Comparison of ENCODE assay signal across 8 cellular contexts in genomic region chr7:101138149-101138870, GRCh38. TPM values are rescaled to one million over a fixed set of nuclear protein-coding genes. Genes with fewer than 3 reads are reported as not detected.
DNase-seq lines count a peak whose midpoint lies in the region; ATAC-seq and TF ChIP-seq lines count a peak whose summit lies in the region.

No MANE protein-coding gene starts in this region.

- no peaks in the 10 kb centered on the region for H3K9me3 ChIP-seq in Loucy (ENCODE audit: insufficient read depth, low read depth, low read length)
- no peaks in the 10 kb centered on the region for H3K9me3 ChIP-seq in hepatocyte (ENCODE audit: low read depth)
- H3K9me3 ChIP-seq in smooth muscle cell (replicated peaks; ENCODE audit: low read depth) = no peaks in the 10 kb centered on the region

- H3K36me3 ChIP-seq in Loucy (ENCODE audit: insufficient read depth, low read length) (no peaks in the 10 kb centered on the region), hepatocyte (replicated peaks; ENCODE audit: insufficient read depth, low read depth) (no peaks in the 10 kb centered on the region), smooth muscle cell (ENCODE audit: low read depth) (no peaks in the 10 kb centered on the region)

- H3K27ac ChIP-seq in hepatocyte (peak overlapping the region; percentile 80), smooth muscle cell (ENCODE audit: low read depth) (peak overlapping the region; percentile 93)

- H3K4me3 ChIP-seq in Loucy (ENCODE audit: low read length, poor library complexity, severe bottlenecking) (peak overlapping the region; percentile 74), hepatocyte (no peak overlapping the region), smooth muscle cell (no peak overlapping the region)

- peak overlapping the region; percentile 94 for H2AFZ ChIP-seq in Loucy (ENCODE audit: low read length)
- H2AFZ ChIP-seq in hepatocyte = no peak overlapping the region
- H2AFZ ChIP-seq in smooth muscle cell (ENCODE audit: low read depth) = no peak overlapping the region

- H3K4me2 ChIP-seq in Loucy (ENCODE audit: low read depth, low read length, poor library complexity, severe bottlenecking) (peak overlapping the region; percentile 66), hepatocyte (peak overlapping the region; percentile 63), smooth muscle cell (peak overlapping the region; percentile 41)

- H3K27me3 ChIP-seq in Loucy (ENCODE audit: insufficient read depth, low read length, poor library complexity, severe bottlenecking) (no peaks in the 10 kb centered on the region), hepatocyte (no peaks in the 10 kb centered on the region), smooth muscle cell (ENCODE audit: low read depth) (no peaks in the 10 kb centered on the region)

- H3F3A ChIP-seq in Loucy (ENCODE audit: low read depth) (no peaks in the 10 kb centered on the region; the same call in 1 of the 2 replicates), smooth muscle cell (ENCODE audit: low read depth) (peaks cover 37% of the 10 kb centered on the region)

- H4K20me1 ChIP-seq in Loucy (ENCODE audit: insufficient read depth, low read length, poor library complexity, severe bottlenecking) (no peaks in the 10 kb centered on the region), hepatocyte (ENCODE audit: insufficient read depth, poor library complexity, severe bottlenecking) (no peaks in the 10 kb centered on the region), smooth muscle cell (ENCODE audit: low read depth) (peaks cover 4% of the 10 kb centered on the region)

- DNase-seq in COLO668 (lab: John Stamatoyannopoulos, UW; ENCODE audit: unreplicated experiment) (peak; percentile 74), T-helper 1 cell (peak; percentile 50 to 85 (median 63)), amniotic epithelial cell (ENCODE audit: low read depth) (peak; percentile 95), hepatocyte (ENCODE audit: low spot score) (peak; percentile 93), smooth muscle cell (lab: John Stamatoyannopoulos, UW; ENCODE audit: unreplicated experiment) (peak; percentile 91)

- TF ChIP-seq CTCF in Loucy (conservative IDR thresholded peaks at IDR 0.05; ENCODE audit: low read length) (peak; percentile 93), hepatocyte (IDR thresholded peaks at IDR 0.05; ENCODE audit: poor library complexity) (peak; percentile 96), smooth muscle cell (IDR thresholded peaks at IDR 0.05; ENCODE audit: borderline replicate concordance, insufficient read depth, poor library complexity, severe bottlenecking) (peak; percentile 91)

- 21% methylated on average over 11 of the region's 17 CpGs for WGBS in hepatocyte (ENCODE audit: low lambda C conversion rate, missing lambda C conversion rate)
- 7% methylated on average over 17 of the region's 17 CpGs for WGBS in smooth muscle cell (ENCODE audit: low lambda C conversion rate)

- H3K9ac ChIP-seq in Loucy (ENCODE audit: low read depth, low read length, poor library complexity, severe bottlenecking) = peak overlapping the region; percentile 64
- peak overlapping the region; percentile 69 for H3K9ac ChIP-seq in smooth muscle cell (ENCODE audit: low read depth)

- ATAC-seq in GM21717 (IDR thresholded peaks at IDR 0.05; ENCODE audit: unreplicated experiment) (peak; percentile 71), GM18873 (IDR thresholded peaks at IDR 0.05; ENCODE audit: low FRiP score, unreplicated experiment) (no peak)

- H3K79me2 ChIP-seq in Loucy (ENCODE audit: insufficient read depth, low read length) (no peaks in the 10 kb centered on the region), hepatocyte (no peaks in the 10 kb centered on the region), smooth muscle cell (ENCODE audit: low read depth) (no peaks in the 10 kb centered on the region)

- peaks cover 44% of the 10 kb centered on the region for H3K4me1 ChIP-seq in Loucy (ENCODE audit: insufficient read depth, low read length, poor library complexity, severe bottlenecking)
- no peaks in the 10 kb centered on the region for H3K4me1 ChIP-seq in hepatocyte (ENCODE audit: insufficient read depth)
- H3K4me1 ChIP-seq in smooth muscle cell (ENCODE audit: low read depth) = peaks cover 20% of the 10 kb centered on the region

- H3K9me2 ChIP-seq in Loucy (replicated peaks; ENCODE audit: low read depth, low read length) = no peaks in the 10 kb centered on the region
- no peaks in the 10 kb centered on the region for H3K9me2 ChIP-seq in hepatocyte (replicated peaks; ENCODE audit: insufficient read depth)

RNA-seq across cellular contexts. Expression of gene SERPINE1, which starts 11.4 kb away (rescaled TPM):
- 81.8 and 98.2 TPM in 2 replicates for total RNA-seq in hepatocyte
- 181 and 185 TPM in 2 replicates for polyA plus RNA-seq in hepatocyte
- total RNA-seq in smooth muscle cell = 387 and 435 TPM in 2 replicates
- 460 and 495 TPM in 2 replicates for polyA plus RNA-seq in smooth muscle cell

RNA-seq across cellular contexts. Expression of gene AP1S1, which starts 16.0 kb away (rescaled TPM):
- total RNA-seq in hepatocyte (85.8 and 118 TPM in 2 replicates), smooth muscle cell (104 and 105 TPM in 2 replicates)
- polyA plus RNA-seq in hepatocyte (31.1 and 32.0 TPM in 2 replicates), smooth muscle cell (44.0 and 51.2 TPM in 2 replicates)

RNA-seq across cellular contexts. Expression of gene VGF, which starts 27.1 kb away (rescaled TPM):
- total RNA-seq in hepatocyte (0.30 and 0.32 TPM in 2 replicates), smooth muscle cell (0.85 TPM in 1 of 2 replicates, not detected in the other)
- polyA plus RNA-seq in hepatocyte (0.19 and 0.80 TPM in 2 replicates), smooth muscle cell (0.20 and 0.25 TPM in 2 replicates)

RNA-seq across cellular contexts. Expression of gene NAT16, which starts 41.8 kb away (rescaled TPM):
- not detected in 2 replicates for total RNA-seq in hepatocyte
- not detected in 2 replicates for polyA plus RNA-seq in hepatocyte
- total RNA-seq in smooth muscle cell = not detected in 2 replicates
- polyA plus RNA-seq in smooth muscle cell = not detected in 2 replicates

RNA-seq across cellular contexts. Expression of gene TRIM56, which starts 53.0 kb away (rescaled TPM):
- total RNA-seq in hepatocyte (10.0 and 13.1 TPM in 2 replicates), smooth muscle cell (2.5 and 5.4 TPM in 2 replicates)
- polyA plus RNA-seq in hepatocyte (25.7 and 27.2 TPM in 2 replicates), smooth muscle cell (11.0 and 11.2 TPM in 2 replicates)
